8 cellular contexts compared by ENCODE assay signal in the genomic region with DNA sequence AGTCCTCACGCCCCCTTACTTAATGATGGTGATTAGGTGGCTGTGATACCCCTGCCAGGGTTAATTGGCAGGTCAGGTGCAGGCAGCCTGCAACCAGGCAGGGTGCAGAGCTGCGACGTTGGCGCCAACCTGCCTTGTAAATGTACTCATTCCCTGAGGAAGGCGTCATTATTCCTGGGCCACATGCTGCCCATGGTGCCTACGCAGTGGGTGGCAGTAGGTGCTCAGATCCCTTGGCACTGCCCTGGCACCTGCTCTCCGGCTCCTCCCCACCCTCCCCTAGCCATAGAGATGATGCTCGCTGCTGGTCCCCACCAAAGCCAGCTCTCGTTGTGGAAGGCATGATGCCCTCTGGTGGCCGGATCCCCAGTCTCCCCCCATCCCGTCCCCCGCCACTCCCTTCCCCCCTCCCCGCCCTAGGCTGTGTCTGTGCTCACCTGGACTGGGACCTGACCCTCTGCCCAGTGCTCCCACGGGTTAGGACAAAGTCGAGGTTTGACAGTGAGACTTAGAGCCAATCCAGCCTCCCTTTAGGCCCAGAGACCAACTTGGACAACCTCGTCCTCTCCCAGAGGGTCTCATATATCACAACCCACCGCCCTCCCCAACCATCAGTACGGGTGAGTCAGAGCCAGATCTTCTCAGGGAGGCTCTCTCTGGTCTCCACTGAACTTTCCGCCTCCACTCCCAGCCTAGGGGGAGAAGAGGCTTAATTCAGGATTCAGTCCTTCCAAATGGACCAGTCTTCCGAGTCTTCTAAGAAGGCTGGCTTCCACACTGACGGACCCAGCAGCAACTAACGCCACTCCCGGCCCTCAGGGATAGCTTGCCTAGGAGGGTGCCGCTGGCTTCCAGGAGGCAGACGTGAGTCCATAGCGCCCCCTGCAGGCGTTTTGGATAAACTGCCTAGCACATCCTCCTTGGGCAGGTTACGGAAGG. TPM values are rescaled to one million over a fixed set of nuclear protein-coding genes. Genes with fewer than 3 reads are reported as not detected.
A peak's percentile ranks its signal among the peaks of the same experiment; 100 is the strongest.
DNase-seq lines count a peak whose midpoint lies in the region; ATAC-seq and TF ChIP-seq lines count a peak whose summit lies in the region.

No MANE protein-coding gene starts in this region.

- peaks cover 3% of the 10 kb centered on the region; the same call in 1 of the 2 replicates for H4K20me1 ChIP-seq in DND-41 (ENCODE audit: insufficient read depth, low read length)

- H3K4me2 ChIP-seq in DND-41 (ENCODE audit: insufficient read depth, low read length) = peak overlapping the region; percentile 52

- no peaks in the 10 kb centered on the region for H3K9me3 ChIP-seq in DND-41 (ENCODE audit: insufficient read depth, low read length, severe bottlenecking)
- no peaks in the 10 kb centered on the region for H3K9me3 ChIP-seq in HUES48 (ENCODE audit: control insufficient read depth, insufficient read depth, low read length)
- H3K9me3 ChIP-seq in lung (ENCODE audit: control insufficient read depth in 2 of 2, insufficient read depth in 1 of 2, low read length in 1 of 2) = no peaks in the 10 kb centered on the region

- TF ChIP-seq CTCF in DND-41 (IDR thresholded peaks at IDR 0.05; ENCODE audit: borderline replicate concordance, extremely low read depth, low read length, poor library complexity, severe bottlenecking) = peak; percentile 95
- TF ChIP-seq CTCF in lung (IDR thresholded peaks at IDR 0.05; ENCODE audit: control extremely low read depth, extremely low read depth) = peak; percentile 92

- WGBS in lung, 2 donors = 6 to 7% methylated on average over 27 to 28 of the region's 28 CpGs

- H3K4me1 ChIP-seq in DND-41 (ENCODE audit: insufficient read depth, low read length) (peaks cover 29% of the 10 kb centered on the region), HUES48 (ENCODE audit: control insufficient read depth, insufficient read depth, low read length) (peaks cover 20% of the 10 kb centered on the region), lung (ENCODE audit: control insufficient read depth in 2 of 2, insufficient read depth in 2 of 2, low read length in 2 of 2) (peaks cover 2 to 6% of the 10 kb centered on the region in 2 donors)

- peak; percentile 78 for DNase-seq in DND-41
- peak; percentile 69 to 86 for DNase-seq in NOMO-1 (lab: John Stamatoyannopoulos, UW; ENCODE audit: unreplicated experiment in 2 of 2)
- peak; percentile 64 to 79 for DNase-seq in activated CD8-positive, alpha-beta memory T cell treated with anti-CD3 and anti-CD28 coated beads for 1 hour (ENCODE audit: extremely low read depth in 1 of 2, low read depth in 1 of 2)
- DNase-seq in effector CD8-positive, alpha-beta T cell (lab: John Stamatoyannopoulos, UW) = peak; percentile 75
- DNase-seq in lung (ENCODE audit: low spot score) = peak; percentile 91
- DNase-seq in stimulated activated CD4-positive, alpha-beta T cell treated with anti-CD3 and anti-CD28 coated beads, TNF-alpha, amount 100 ng/mL, for 48 hours (ENCODE audit: low read depth in 3 of 3) = peak; percentile 77 to 84 (median 83)

- no peak overlapping the region for H3K9ac ChIP-seq in DND-41 (ENCODE audit: low read depth, low read length)
- no peak overlapping the region for H3K9ac ChIP-seq in HUES48 (ENCODE audit: low read depth, low read length)

- H3K27me3 ChIP-seq in DND-41 (ENCODE audit: insufficient read depth, low read length, poor library complexity) = no peaks in the 10 kb centered on the region
- no peaks in the 10 kb centered on the region for H3K27me3 ChIP-seq in HUES48 (ENCODE audit: control insufficient read depth, insufficient read depth, low read length)
- no peaks in the 10 kb centered on the region for H3K27me3 ChIP-seq in lung (ENCODE audit: control insufficient read depth, insufficient read depth)

- peaks cover 23% of the 10 kb centered on the region for H3K36me3 ChIP-seq in DND-41 (ENCODE audit: insufficient read depth, low read length)
- peaks cover 18% of the 10 kb centered on the region for H3K36me3 ChIP-seq in HUES48 (ENCODE audit: control insufficient read depth, insufficient read depth, low read length)
- H3K36me3 ChIP-seq in lung (ENCODE audit: control insufficient read depth in 2 of 2, insufficient read depth in 2 of 2, low read length in 2 of 2) = peaks cover 0 to 17% of the 10 kb centered on the region in 2 donors

- no peak overlapping the region for H3K27ac ChIP-seq in DND-41 (ENCODE audit: low read length)
- no peak overlapping the region for H3K27ac ChIP-seq in HUES48 (ENCODE audit: low read depth, low read length)
- peak overlapping the region; percentile 27 to 55 for H3K27ac ChIP-seq in lung (ENCODE audit: low read depth in 1 of 2, low read length in 1 of 2)

- peaks cover 12% of the 10 kb centered on the region for H3K79me2 ChIP-seq in DND-41 (ENCODE audit: insufficient read depth, low read length)

- peak overlapping the region; percentile 40; the same call in 1 of the 2 replicates for H2AFZ ChIP-seq in DND-41 (ENCODE audit: low read depth, low read length)

- ATAC-seq in DND-41 (ENCODE audit: insufficient read depth, low read depth) (peak; percentile 81), lung (ENCODE audit: insufficient read depth, low FRiP score) (peak; percentile 87), HG02870 (IDR thresholded peaks at IDR 0.05; ENCODE audit: unreplicated experiment) (no peak)

- peak overlapping the region in 1 of 2 experiments; percentile 23; a peak in 1 of 4 replicates for H3K4me3 ChIP-seq in DND-41 (ENCODE audit: low read depth in 1 of 2, low read length in 2 of 2)
- peak overlapping the region; percentile 67 for H3K4me3 ChIP-seq in HUES48 (ENCODE audit: low read depth, low read length)
- H3K4me3 ChIP-seq in lung = no peak overlapping the region

RNA-seq across cellular contexts. Expression of a gene that starts 5.7 kb away (rescaled TPM):
- 100 to 1,000 TPM in 1 of 2 donors, 10 to 100 TPM in 1; 58.2 to 162 TPM for total RNA-seq in lung
- 100 to 1,000 TPM; 218 to 592 TPM for polyA plus RNA-seq in lung

RNA-seq across cellular contexts. Expression of a gene that starts 6.2 kb away (rescaled TPM):
- total RNA-seq in lung = under 1 TPM; 0.60 to 0.71 TPM
- under 1 TPM; 0.26 to 0.31 TPM for polyA plus RNA-seq in lung

RNA-seq across cellular contexts. Expression of a gene that starts 27.1 kb away (rescaled TPM):
- total RNA-seq in lung = 10 to 100 TPM; 33.7 to 99.6 TPM
- polyA plus RNA-seq in lung = 100 to 1,000 TPM; 166 to 491 TPM

RNA-seq across cellular contexts. Expression of a gene that starts 31.8 kb away (rescaled TPM):
- 10 to 100 TPM; 26.3 to 60.3 TPM for total RNA-seq in lung
- polyA plus RNA-seq in lung = 100 to 1,000 TPM in 1 of 2 donors, 10 to 100 TPM in 1; 76.6 to 114 TPM

RNA-seq across cellular contexts. Expression of a gene that starts 39.8 kb away (rescaled TPM):
- 100 to 1,000 TPM; 111 to 202 TPM for total RNA-seq in lung
- 100 to 1,000 TPM; 149 to 187 TPM for polyA plus RNA-seq in lung

Comparison
In these comparisons a context has a peak if more than half of its experiments do, and no peak if none do; other contexts are left out.
1. H3K27ac ChIP-seq: peak in lung (2 of 2); none in DND-41 (single experiment) and HUES48 (single experiment).
2. Peak in every context shown above with its lines, with median percentiles within 50 percentile points of each other: DNase-seq.